ENCODE assay signal across 8 cellular contexts in genomic region chr2:61015971-61016370, GRCh38. TPM values are rescaled to one million over a fixed set of nuclear protein-coding genes. Genes with fewer than 3 reads are reported as not detected.
DNase-seq lines count a peak whose midpoint lies in the region; ATAC-seq, FAIRE-seq and TF ChIP-seq lines count a peak whose summit lies in the region.

No MANE protein-coding gene starts in this region.

- peaks cover 6% of the 10 kb centered on the region; the same call in 1 of the 2 replicates for H4K20me1 ChIP-seq in OCI-LY7 (ENCODE audit: insufficient read depth, low read length)

- no peak for DNase-seq in OCI-LY7 (ENCODE audit: low spot score)
- no peak for DNase-seq in epithelial cell of prostate (ENCODE audit: low read depth, low spot score)
- no peak for DNase-seq in HTR-8/SVneo (ENCODE audit: insufficient read length, low spot score)
- DNase-seq in HK-2 (ENCODE audit: unreplicated experiment), result no peak
- no peak for DNase-seq in A172 (ENCODE audit: low spot score)

- H3K9ac ChIP-seq in parathyroid adenoma, result no peak overlapping the region

- H3K4me1 ChIP-seq in OCI-LY7 (ENCODE audit: insufficient read depth, low read length, poor library complexity, severe bottlenecking), result peaks cover 22% of the 10 kb centered on the region
- H3K4me1 ChIP-seq in parathyroid adenoma, result no peaks in the 10 kb centered on the region

- no peak overlapping the region for H3K27ac ChIP-seq in OCI-LY7 (ENCODE audit: low read depth, low read length, poor library complexity, severe bottlenecking)
- peak overlapping the region; percentile 97 for H3K27ac ChIP-seq in epithelial cell of prostate
- H3K27ac ChIP-seq in parathyroid adenoma, result no peak overlapping the region

- peaks cover 47% of the 10 kb centered on the region for H3K79me2 ChIP-seq in OCI-LY7 (ENCODE audit: insufficient read depth, low read depth, low read length)
- peaks cover 12% of the 10 kb centered on the region for H3K79me2 ChIP-seq in parathyroid adenoma

- no TSS peak for BruUV-seq in OCI-LY7 (replicated peaks; lab: Mats Ljungman, UMichigan)

- H3K4me2 ChIP-seq in OCI-LY7 (ENCODE audit: low read length) (peak overlapping the region; percentile 95), parathyroid adenoma (ENCODE audit: low read length) (peak overlapping the region; percentile 87)

- no peaks in the 10 kb centered on the region for H3K9me2 ChIP-seq in OCI-LY7 (ENCODE audit: insufficient read depth, low read length)

- no peak for ATAC-seq in HG02885 (IDR thresholded peaks at IDR 0.05; ENCODE audit: poor library complexity, unreplicated experiment)

- POLR2A ChIA-PET in OCI-LY7 (lab: Charles Lee), result interaction anchor here (0.6 to 1.4 kb wide), 3 partner anchors 10 to 585 kb away, joined by 3 read pairs; no protein-coding TSS in a partner anchor

- peaks cover 12% of the 10 kb centered on the region for H3K36me3 ChIP-seq in OCI-LY7 (ENCODE audit: insufficient read depth, low read length)
- H3K36me3 ChIP-seq in parathyroid adenoma (ENCODE audit: control insufficient read depth, insufficient read depth, low read length), result no peaks in the 10 kb centered on the region

- intact Hi-C loops in OCI-LY7 (cut with micrococcal nuclease; ENCODE audit: unreplicated experiment), result loop anchor here (2.0 to 5.0 kb wide), 2 partner anchors 161 to 521 kb away; partner anchors contain the start of gene XPO1

- H2AFZ ChIP-seq in OCI-LY7 (ENCODE audit: low read length), result no peak overlapping the region; the same call in 1 of the 2 replicates
- H2AFZ ChIP-seq in parathyroid adenoma, result peak overlapping the region; percentile 91

- no peak for TF ChIP-seq CTCF in OCI-LY7 (conservative IDR thresholded peaks at IDR 0.05; ENCODE audit: low read length)
- TF ChIP-seq CTCF in parathyroid adenoma (IDR thresholded peaks at IDR 0.05), result no peak

- CTCF ChIA-PET in OCI-LY7 (lab: Charles Lee; ENCODE audit: unreplicated experiment), result no interaction called here

- H3K4me3 ChIP-seq in GM08714 (ENCODE audit: low read length) (peak overlapping the region; percentile 84; the same call in 1 of the 2 replicates), OCI-LY7 (ENCODE audit: low read depth, low read length, poor library complexity, severe bottlenecking) (peak overlapping the region; percentile 89), parathyroid adenoma (ENCODE audit: low read depth, low read length) (peak overlapping the region; percentile 94)

- H3K27me3 ChIP-seq in parathyroid adenoma (ENCODE audit: control insufficient read depth, insufficient read depth, low read length), result no peaks in the 10 kb centered on the region

- FAIRE-seq in HTR-8/SVneo (lab: Jason Lieb, UNC), result no peak

- no peaks in the 10 kb centered on the region for H3K9me3 ChIP-seq in OCI-LY7 (ENCODE audit: low read length)
- no peaks in the 10 kb centered on the region for H3K9me3 ChIP-seq in parathyroid adenoma (ENCODE audit: control insufficient read depth, low read length)

RNA-seq across cellular contexts. Expression of gene PEX13, which starts 1.5 kb away (rescaled TPM):
- total RNA-seq in OCI-LY7 (2014; rRNA removed; shearing (Covaris generic)), result 18.9 and 20.3 TPM in 2 replicates
- total RNA-seq in OCI-LY7 (2022), result 23.4 and 27.6 TPM in 2 replicates
- total RNA-seq in A172 (2014; rRNA removed; shearing (Covaris generic)), result 61.3 and 82.4 TPM in 2 replicates

RNA-seq across cellular contexts. Expression of gene PUS10, which starts 2.1 kb away (rescaled TPM):
- total RNA-seq in OCI-LY7 (2014; rRNA removed; shearing (Covaris generic)), result 3.3 and 5.6 TPM in 2 replicates
- total RNA-seq in OCI-LY7 (2022), result 7.5 and 8.6 TPM in 2 replicates
- 5.0 and 7.5 TPM in 2 replicates for total RNA-seq in A172 (2014; rRNA removed; shearing (Covaris generic))

RNA-seq across cellular contexts. Expression of gene SANBR, which starts 49.7 kb away (rescaled TPM):
- 7.9 and 8.3 TPM in 2 replicates for total RNA-seq in OCI-LY7 (2014; rRNA removed; shearing (Covaris generic))
- total RNA-seq in OCI-LY7 (2022), result 11.9 and 13.6 TPM in 2 replicates
- total RNA-seq in A172 (2014; rRNA removed; shearing (Covaris generic)), result 22.8 and 26.7 TPM in 2 replicates
